1 cellular context compared by ENCODE assay signal in genomic region chr5:178121450-178122276, GRCh38.
TF ChIP-seq lines count a peak whose summit lies in the region.

No MANE protein-coding gene starts in this region.

TF ChIP-seq in K562, 482 proteins besides CTCF, POLR2A, EP300 and RAD21:
- no peak for TF ChIP-seq HDAC2 (IDR thresholded peaks at IDR 0.05)
- TF ChIP-seq RBFOX2 (IDR thresholded peaks at IDR 0.05; ENCODE audit: low read depth, low read length) = 0 out of 2 replicates have a peak, but pooled peaks have one; percentile 5
- TF ChIP-seq ZBTB33 (CRISPR knock-in tag; IDR thresholded peaks at IDR 0.05) = peak; percentile 68
- peak; percentile 15; the same call in 1 of the 2 replicates for TF ChIP-seq POLR2G (IDR thresholded peaks at IDR 0.05; ENCODE audit: low read depth, low read length)
